In the genomic region with DNA sequence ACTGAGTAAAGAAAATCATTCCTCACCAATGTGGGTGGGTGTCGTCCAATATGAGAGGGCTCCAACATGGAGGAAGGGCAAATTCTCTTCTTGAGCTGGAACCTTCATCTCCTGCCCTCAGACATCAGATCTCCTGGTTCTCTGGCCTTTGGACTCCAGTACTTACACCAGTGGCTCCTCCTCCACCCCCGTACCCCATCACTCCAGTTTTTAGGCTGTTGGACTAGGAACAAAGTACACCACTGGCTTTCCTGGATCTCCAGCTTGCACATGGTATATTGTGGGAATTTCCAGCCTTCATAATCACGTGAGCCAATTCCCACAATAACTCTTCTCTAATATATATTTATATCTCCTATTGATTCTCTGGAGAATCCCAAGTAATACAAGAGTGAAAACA, we compare ENCODE assay signal across 25 cellular contexts.
A peak's percentile ranks its signal among the peaks of the same experiment; 100 is the strongest.
DNase-seq lines count a peak whose midpoint lies in the region; ATAC-seq, FAIRE-seq and TF ChIP-seq lines count a peak whose summit lies in the region.
"Had no signal": no experiment of that assay in that cellular context is flagged by ENCODE, and none has a peak within 500 bp of the region (broad histone marks: within the 10 kb centered on the region; RNA-seq: fewer than 3 reads in every experiment).

No MANE protein-coding gene starts in this region.

- H3K9ac ChIP-seq in H1 (replicated peaks in 1 of 4; ENCODE audit: extremely low read depth in 1 of 4, low read depth in 3 of 4, low read length in 3 of 4): no peak overlapping the region
- no peak overlapping the region for H3K9ac ChIP-seq in trophoblast cell (ENCODE audit: low read length)
- no peak overlapping the region for H3K9ac ChIP-seq in GM23248
- H3K9ac ChIP-seq: BLaER1 had no signal

- no peak overlapping the region for H4K12ac ChIP-seq in trophoblast cell (ENCODE audit: low read depth, low read length)

- DNase-seq in H1 (ENCODE audit: low read depth in 1 of 2, low spot score in 2 of 2) (no peak), mucosa of descending colon (no peak), trophoblast cell (no peak), foreskin keratinocyte (no peak), GM23248 (no peak)
- DNase-seq: 8988T; ACHN; BE2C; C1 segment of cervical spinal cord; CD4-positive, alpha-beta memory T cell; CD4-positive, CD25-positive, alpha-beta regulatory T cell; CD8-positive, alpha-beta memory T cell; COR-L47; DMS 273 treated with DMSO at 0.1 percent for 48 hours; DMS153; DMS53; DMS79; DND-41; EL; GDM1 had no signal

- H3K9me3 ChIP-seq in H1 (ENCODE audit: insufficient read depth in 2 of 2, low read depth in 1 of 2, low read length in 1 of 2) (no peaks in the 10 kb centered on the region), mucosa of descending colon (no peaks in the 10 kb centered on the region), trophoblast cell (ENCODE audit: insufficient read depth, low read depth, low read length) (no peaks in the 10 kb centered on the region), GM23248 (ENCODE audit: low read depth) (no peaks in the 10 kb centered on the region)
- H3K9me3 ChIP-seq: BE2C, BLaER1 had no signal

- no peak overlapping the region for H4K5ac ChIP-seq in H1 (ENCODE audit: insufficient read length, low read depth, low read length)

- no peak overlapping the region for H2BK120ac ChIP-seq in H1 (replicated peaks; ENCODE audit: low read depth, low read length)
- no peak overlapping the region for H2BK120ac ChIP-seq in trophoblast cell (ENCODE audit: insufficient read depth, low read length, poor library complexity)

- H3K79me1 ChIP-seq in H1 (ENCODE audit: low read depth, low read length): no peaks in the 10 kb centered on the region
- H3K79me1 ChIP-seq in trophoblast cell (ENCODE audit: low read length): no peaks in the 10 kb centered on the region

- H4K8ac ChIP-seq in H1 (ENCODE audit: extremely low read depth, insufficient read depth, low read length) (no peak overlapping the region), trophoblast cell (ENCODE audit: low read depth, low read length) (no peak overlapping the region)

- H3K14ac ChIP-seq in H1 (ENCODE audit: insufficient read length) (no peak overlapping the region), trophoblast cell (ENCODE audit: low read length) (no peak overlapping the region)

- H3K23me2 ChIP-seq in H1 (ENCODE audit: low read depth, low read length): no peaks in the 10 kb centered on the region

- H4K91ac ChIP-seq in H1 (replicated peaks; ENCODE audit: insufficient read length, low read length) (no peak overlapping the region), trophoblast cell (ENCODE audit: low read depth, low read length) (no peak overlapping the region)

- TF ChIP-seq EP300 in H1 (IDR thresholded peaks at IDR 0.05; ENCODE audit: borderline replicate concordance in 1 of 2, low read depth in 2 of 2, low read length in 2 of 2): no peak

- CTCF ChIA-PET in H1 (lab: Charles Lee; ENCODE audit: partially characterized antibody): interaction anchor here (1.2 to 4.0 kb wide), 4 partner anchors 14 to 488 kb away, joined by 4 to 14 read pairs (median 6); a partner anchor contains a TSS

- POLR2A ChIA-PET in H1 (lab: Charles Lee; ENCODE audit: partially characterized antibody): no interaction called here

- TF ChIP-seq RAD21 in H1 (IDR thresholded peaks at IDR 0.05 in 1 of 2, conservative IDR thresholded peaks at IDR 0.05 in 1 of 2; ENCODE audit: low read depth in 2 of 2, low read length in 2 of 2): no peak

- H4K20me1 ChIP-seq in H1 (replicated peaks in 1 of 2; ENCODE audit: control insufficient read depth in 1 of 2, insufficient read depth in 2 of 2, low read length in 2 of 2) (no peaks in the 10 kb centered on the region), GM23248 (ENCODE audit: insufficient read depth) (no peaks in the 10 kb centered on the region)
- H4K20me1 ChIP-seq: BLaER1 had no signal

- H3K4ac ChIP-seq in H1 (replicated peaks; ENCODE audit: insufficient read length, low read depth, low read length) (no peak overlapping the region), trophoblast cell (ENCODE audit: low read depth, low read length) (no peak overlapping the region)

- H3K56ac ChIP-seq in H1 (replicated peaks; ENCODE audit: insufficient read length, low read depth, low read length): no peak overlapping the region

- no peak overlapping the region for H3K23ac ChIP-seq in H1 (ENCODE audit: insufficient read length)
- no peak overlapping the region for H3K23ac ChIP-seq in trophoblast cell (ENCODE audit: low read length)

- H3K9me2 ChIP-seq in GM23248 (ENCODE audit: insufficient read depth): no peaks in the 10 kb centered on the region

- intact Hi-C loops in mucosa of descending colon (cut with DNase I, micrococcal nuclease): no loop called here

- no peak overlapping the region for H3K4me2 ChIP-seq in H1 (ENCODE audit: insufficient read depth in 1 of 2, low read depth in 2 of 2, low read length in 2 of 2)
- H3K4me2 ChIP-seq in trophoblast cell (ENCODE audit: low read length): no peak overlapping the region
- no peak overlapping the region for H3K4me2 ChIP-seq in GM23248 (ENCODE audit: unreplicated experiment)
- H3K4me2 ChIP-seq: BLaER1 had no signal

- in situ Hi-C loops in GM23248 (cut with MboI): no loop called here

- H3K4me3 ChIP-seq in H1 (ENCODE audit: extremely low read depth in 1 of 4, insufficient read depth in 2 of 4, low read depth in 3 of 4, low read length in 4 of 4): no peak overlapping the region
- no peak overlapping the region for H3K4me3 ChIP-seq in mucosa of descending colon
- no peak overlapping the region for H3K4me3 ChIP-seq in trophoblast cell (ENCODE audit: low read depth, low read length)
- H3K4me3 ChIP-seq in GM23248: no peak overlapping the region
- H3K4me3 ChIP-seq: BLaER1, GM12878 had no signal

- H3K79me2 ChIP-seq in H1 (ENCODE audit: control insufficient read depth in 1 of 2, insufficient read depth in 2 of 2, low read length in 2 of 2): no peaks in the 10 kb centered on the region
- no peaks in the 10 kb centered on the region for H3K79me2 ChIP-seq in trophoblast cell (ENCODE audit: control insufficient read depth, insufficient read depth, low read length, poor library complexity)
- H3K79me2 ChIP-seq in GM23248 (ENCODE audit: insufficient read depth): no peaks in the 10 kb centered on the region

- H3F3A ChIP-seq in GM23248 (ENCODE audit: insufficient read depth): no peaks in the 10 kb centered on the region

- H2BK12ac ChIP-seq in H1 (ENCODE audit: low read depth, low read length): no peak overlapping the region
- no peak overlapping the region for H2BK12ac ChIP-seq in trophoblast cell (ENCODE audit: low read length)

- H2BK15ac ChIP-seq in H1 (ENCODE audit: low read length): no peak overlapping the region

- H3K18ac ChIP-seq in H1 (ENCODE audit: extremely low read depth, low read length) (no peak overlapping the region), trophoblast cell (ENCODE audit: low read length) (no peak overlapping the region)

- peak; percentile 64 for ATAC-seq in mucosa of descending colon
- no peak for ATAC-seq in foreskin keratinocyte
- ATAC-seq in HG03520 (IDR thresholded peaks at IDR 0.05; ENCODE audit: unreplicated experiment): no peak
- ATAC-seq: GM12878 had no signal

- H2BK20ac ChIP-seq in H1 (ENCODE audit: low read length): no peak overlapping the region

- H3K27me3 ChIP-seq in H1 (replicated peaks in 1 of 4; ENCODE audit: control insufficient read depth in 3 of 4, extremely low read depth in 1 of 4, insufficient read depth in 3 of 4, low read length in 3 of 4): no peaks in the 10 kb centered on the region
- H3K27me3 ChIP-seq in trophoblast cell (ENCODE audit: insufficient read depth, low read length): no peaks in the 10 kb centered on the region
- H3K27me3 ChIP-seq in foreskin keratinocyte: peaks cover 7% of the 10 kb centered on the region
- no peaks in the 10 kb centered on the region for H3K27me3 ChIP-seq in GM23248 (replicated peaks; ENCODE audit: insufficient read depth)
- H3K27me3 ChIP-seq: BE2C, BLaER1 had no signal

- H2BK5ac ChIP-seq in H1 (ENCODE audit: low read depth, low read length) (no peak overlapping the region), trophoblast cell (ENCODE audit: low read depth, low read length, poor library complexity) (no peak overlapping the region)

- H2AFZ ChIP-seq in H1 (ENCODE audit: low read length) (peak overlapping the region; percentile 62), trophoblast cell (ENCODE audit: insufficient read depth, low read length, poor library complexity) (no peak overlapping the region), GM23248 (no peak overlapping the region)

- H3K36me3 ChIP-seq in H1 (ENCODE audit: control insufficient read depth in 2 of 4, insufficient read depth in 4 of 4, low read length in 3 of 4) (no peaks in the 10 kb centered on the region), mucosa of descending colon (ENCODE audit: low read depth) (no peaks in the 10 kb centered on the region), trophoblast cell (ENCODE audit: control insufficient read depth in 1 of 2, insufficient read depth in 2 of 2, low read length in 2 of 2) (no peaks in the 10 kb centered on the region), GM23248 (ENCODE audit: low read depth) (no peaks in the 10 kb centered on the region)
- H3K36me3 ChIP-seq: BE2C, BLaER1 had no signal

- WGBS in H1 (ENCODE audit: extremely low coverage in 1 of 2, insufficient coverage in 1 of 2, insufficient read length in 1 of 2, insufficient replicate concordance in 2 of 2, low coverage in 1 of 2, low lambda C conversion rate in 2 of 2, missing lambda C conversion rate in 1 of 2), 2 experiments: 89% methylated on average over 3 of the region's 3 CpGs; no CpG with 5 or more reads in 1 of the 2 experiments
- WGBS in trophoblast cell (ENCODE audit: extremely low coverage, insufficient coverage, insufficient read length): no CpG with 5 or more reads among the region's 3 CpGs
- 3 to 4% methylated on average over 3 of the region's 3 CpGs for WGBS in GM23248 (ENCODE audit: low coverage in 1 of 2, low lambda C conversion rate in 2 of 2, missing lambda C conversion rate in 2 of 2), 2 experiments

- TF ChIP-seq CTCF in H1 (IDR thresholded peaks at IDR 0.05; ENCODE audit: control extremely low read depth in 1 of 3, insufficient read depth in 1 of 3, low read depth in 1 of 3, low read length in 3 of 3): no peak
- no peak for TF ChIP-seq CTCF in mucosa of descending colon (IDR thresholded peaks at IDR 0.05)
- TF ChIP-seq CTCF in foreskin keratinocyte (conservative IDR thresholded peaks at IDR 0.05): no peak

- H3K27ac ChIP-seq in H1 (ENCODE audit: low read depth, low read length) (no peak overlapping the region), trophoblast cell (ENCODE audit: low read depth, low read length) (no peak overlapping the region), foreskin keratinocyte (no peak overlapping the region), GM23248 (no peak overlapping the region)
- H3K27ac ChIP-seq: BLaER1 had no signal

- H3K4me1 ChIP-seq in H1 (replicated peaks in 1 of 4; ENCODE audit: control insufficient read depth in 3 of 4, insufficient read depth in 4 of 4, low read length in 3 of 4) (no peaks in the 10 kb centered on the region), mucosa of descending colon (ENCODE audit: low read depth) (no peaks in the 10 kb centered on the region), trophoblast cell (ENCODE audit: control insufficient read depth in 1 of 2, insufficient read depth in 2 of 2, low read length in 2 of 2) (no peaks in the 10 kb centered on the region), foreskin keratinocyte (no peaks in the 10 kb centered on the region), GM23248 (ENCODE audit: insufficient read depth) (no peaks in the 10 kb centered on the region)
- H3K4me1 ChIP-seq: BLaER1 had no signal

- FAIRE-seq in H1 (lab: Jason Lieb, UNC): no peak
- FAIRE-seq: GM12878, GM12892, GM18507 had no signal

- no peak for TF ChIP-seq POLR2A in H1 (IDR thresholded peaks at IDR 0.05; ENCODE audit: control extremely low read depth in 1 of 2, low read depth in 2 of 2, low read length in 2 of 2)

- H2AK5ac ChIP-seq in H1 (ENCODE audit: low read depth, low read length) (no peak overlapping the region), trophoblast cell (ENCODE audit: low read length) (peak overlapping the region; percentile 62)
